In the genomic region with DNA sequence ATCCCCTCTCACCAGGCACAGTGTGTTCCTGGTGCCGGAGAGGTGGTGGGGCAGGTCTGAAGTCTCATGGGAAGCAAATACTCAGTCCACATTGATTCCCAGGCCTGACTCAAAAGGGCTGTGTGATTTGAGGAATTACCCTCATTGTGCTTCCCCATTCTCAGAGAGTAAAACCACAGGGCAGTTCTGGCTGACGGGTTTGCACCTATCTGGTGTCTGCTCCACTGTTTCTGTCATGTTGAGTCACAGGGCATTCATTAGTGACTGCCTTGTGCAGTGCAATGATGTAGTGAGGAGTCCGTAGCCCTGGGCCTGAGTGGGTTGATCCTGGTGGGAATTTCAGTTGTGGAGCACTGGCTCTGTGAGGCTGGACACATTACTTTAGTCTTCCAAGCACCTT, we compare ENCODE assay signal across 2 cellular contexts.
TF ChIP-seq lines count a peak whose summit lies in the region.

No MANE protein-coding gene starts in this region.

TF ChIP-seq in SK-N-SH treated with all-trans-retinoic acid at 6 μM for 48 hours, 23 proteins besides CTCF, POLR2A, EP300 and RAD21 (continued from another document):
- no peak for TF ChIP-seq TSHZ2 (CRISPR knock-in tag; IDR thresholded peaks at IDR 0.05)
- no peak for TF ChIP-seq PATZ1 (CRISPR knock-in tag; IDR thresholded peaks at IDR 0.05; ENCODE audit: borderline replicate concordance)
- no peak for TF ChIP-seq RARB (CRISPR knock-in tag; IDR thresholded peaks at IDR 0.05)
- no peak for TF ChIP-seq ZFP3 (CRISPR knock-in tag; IDR thresholded peaks at IDR 0.05)
- TF ChIP-seq SNAI2 (CRISPR knock-in tag; IDR thresholded peaks at IDR 0.05): no peak
- no peak for TF ChIP-seq TOX (CRISPR knock-in tag; IDR thresholded peaks at IDR 0.05; ENCODE audit: borderline replicate concordance)
- TF ChIP-seq ARNTL (CRISPR knock-in tag; IDR thresholded peaks at IDR 0.05; ENCODE audit: borderline replicate concordance, low read depth): no peak
- no peak for TF ChIP-seq ZNF565 (CRISPR knock-in tag; conservative IDR thresholded peaks at IDR 0.05; ENCODE audit: low read depth)
- no peak for TF ChIP-seq CREB5 (CRISPR knock-in tag; IDR thresholded peaks at IDR 0.05; ENCODE audit: low read depth)
- TF ChIP-seq ZNF8 (CRISPR knock-in tag; IDR thresholded peaks at IDR 0.05): no peak
- no peak for TF ChIP-seq ZFP30 (CRISPR knock-in tag; IDR thresholded peaks at IDR 0.05)

TF ChIP-seq in GM23338, 12 proteins besides CTCF, POLR2A, EP300 and RAD21 (continued from another document):
- no peak for TF ChIP-seq ZNF462 (CRISPR knock-in tag; IDR thresholded peaks at IDR 0.05)
- no peak for TF ChIP-seq EZH2 (IDR thresholded peaks at IDR 0.05; ENCODE audit: low read depth, unreplicated experiment)
- no peak for TF ChIP-seq ZNF331 (CRISPR knock-in tag; IDR thresholded peaks at IDR 0.05; ENCODE audit: low read depth)
- TF ChIP-seq EZH2phosphoT487 (IDR thresholded peaks at IDR 0.05; ENCODE audit: unreplicated experiment): no peak
- TF ChIP-seq STAT1 (IDR thresholded peaks at IDR 0.05; ENCODE audit: unreplicated experiment): no peak
- no peak for TF ChIP-seq JUNB (IDR thresholded peaks at IDR 0.05; ENCODE audit: unreplicated experiment)
